ENCODE assay signal across 1 cellular context in the genomic region with DNA sequence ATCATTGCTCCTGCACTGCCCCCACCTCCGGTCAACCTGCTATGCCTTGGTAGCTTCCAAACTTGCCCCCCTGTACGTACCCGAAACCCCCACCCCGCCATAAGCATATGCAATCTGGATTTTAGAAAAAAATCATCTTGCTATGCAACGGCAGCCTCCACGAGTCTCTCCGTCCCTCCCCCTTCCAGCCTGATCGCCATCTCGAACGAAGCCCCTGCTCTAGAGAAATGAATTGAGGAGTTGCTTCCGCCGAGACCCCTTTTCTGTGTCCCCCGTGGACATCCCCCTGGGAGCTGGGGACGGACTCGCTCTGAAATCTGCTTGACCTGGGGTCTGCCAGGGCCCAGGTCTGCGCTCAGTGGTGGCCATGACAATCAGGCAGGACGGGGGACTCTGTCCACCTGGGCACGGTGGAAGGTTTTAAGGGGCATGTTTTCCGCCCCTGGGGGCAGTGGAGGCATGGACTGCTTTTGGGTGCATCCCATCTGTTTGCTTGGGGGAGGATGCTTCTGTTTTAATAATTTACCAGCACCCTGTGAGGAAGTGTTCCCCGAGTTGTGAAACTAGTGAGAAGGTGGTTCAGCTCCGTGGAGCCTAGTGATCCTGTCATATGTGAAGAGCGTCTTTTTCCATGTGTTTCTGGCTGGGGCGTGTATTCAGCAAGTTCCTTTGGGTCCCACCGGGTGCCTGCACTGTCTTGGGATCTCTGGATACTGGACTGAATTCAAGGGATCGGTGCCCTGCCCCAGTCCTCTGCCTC.
TF ChIP-seq lines count a peak whose summit lies in the region.

No MANE protein-coding gene starts in this region.

TF ChIP-seq in SK-N-SH treated with all-trans-retinoic acid at 6 μM for 48 hours, 23 proteins besides CTCF, POLR2A, EP300 and RAD21 (continued from another document):
- TF ChIP-seq, protein P1, sequence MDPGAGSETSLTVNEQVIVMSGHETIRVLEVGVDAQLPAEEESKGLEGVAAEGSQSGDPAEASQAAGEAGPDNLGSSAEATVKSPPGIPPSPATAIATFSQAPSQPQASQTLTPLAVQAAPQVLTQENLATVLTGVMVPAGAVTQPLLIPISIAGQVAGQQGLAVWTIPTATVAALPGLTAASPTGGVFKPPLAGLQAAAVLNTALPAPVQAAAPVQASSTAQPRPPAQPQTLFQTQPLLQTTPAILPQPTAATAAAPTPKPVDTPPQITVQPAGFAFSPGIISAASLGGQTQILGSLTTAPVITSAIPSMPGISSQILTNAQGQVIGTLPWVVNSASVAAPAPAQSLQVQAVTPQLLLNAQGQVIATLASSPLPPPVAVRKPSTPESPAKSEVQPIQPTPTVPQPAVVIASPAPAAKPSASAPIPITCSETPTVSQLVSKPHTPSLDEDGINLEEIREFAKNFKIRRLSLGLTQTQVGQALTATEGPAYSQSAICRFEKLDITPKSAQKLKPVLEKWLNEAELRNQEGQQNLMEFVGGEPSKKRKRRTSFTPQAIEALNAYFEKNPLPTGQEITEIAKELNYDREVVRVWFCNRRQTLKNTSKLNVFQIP (CRISPR knock-in tag; IDR thresholded peaks at IDR 0.05; ENCODE audit: borderline replicate concordance, low read depth): no peak
TF ChIP-seq in SK-N-SH treated with all-trans-retinoic acid at 6 μM for 48 hours: peak in this region for 0.
